In genomic region chr4:57158221-57158620, GRCh38 we compare ENCODE assay signal across 22 cellular contexts. TPM values are rescaled to one million over a fixed set of nuclear protein-coding genes. Genes with fewer than 3 reads are reported as not detected.
DNase-seq lines count a peak whose midpoint lies in the region; ATAC-seq, FAIRE-seq and TF ChIP-seq lines count a peak whose summit lies in the region.
"Had no signal": no experiment of that assay in that cellular context is flagged by ENCODE, and none has a peak within 500 bp of the region (broad histone marks: within the 10 kb centered on the region; RNA-seq: fewer than 3 reads in every experiment).

No MANE protein-coding gene starts in this region.

- H2BK12ac ChIP-seq in H9 (ENCODE audit: insufficient read length, low read depth, low read length) = no peak overlapping the region

- H3K4ac ChIP-seq in H9 (ENCODE audit: low read depth, low read length) = no peak overlapping the region

- H3K4me1 ChIP-seq in GM23248 (ENCODE audit: insufficient read depth) (no peaks in the 10 kb centered on the region; the same call in none of the 2 replicates), H9 (ENCODE audit: insufficient read depth, low read length) (no peaks in the 10 kb centered on the region)

- peak; percentile 18 for TF ChIP-seq CTCF in fibroblast of mammary gland (conservative IDR thresholded peaks at IDR 0.05; ENCODE audit: control insufficient read depth, insufficient read depth, low read depth, low read length)
- TF ChIP-seq CTCF in H9 (conservative IDR thresholded peaks at IDR 0.05) = no peak

- no peaks in the 10 kb centered on the region for H3K9me3 ChIP-seq in GM23248 (ENCODE audit: low read depth)
- no peaks in the 10 kb centered on the region for H3K9me3 ChIP-seq in H9 (ENCODE audit: control insufficient read depth, low read depth, low read length)

- H3K27me3 Mint-ChIP-seq in H9 (ENCODE audit: low read depth) = peaks cover 75% of the 10 kb centered on the region

- H3K79me2 ChIP-seq in GM23248 (ENCODE audit: insufficient read depth) (no peaks in the 10 kb centered on the region), H9 (ENCODE audit: insufficient read depth, low read length) (no peaks in the 10 kb centered on the region)

- H3K27me3 ChIP-seq in GM23248 (replicated peaks; ENCODE audit: insufficient read depth) (no peaks in the 10 kb centered on the region), H9 (ENCODE audit: insufficient read depth, low read length) (no peaks in the 10 kb centered on the region; the same call in 1 of the 2 replicates)
- H3K27me3 ChIP-seq: tibial nerve had no signal

- H2BK15ac ChIP-seq in H9 (ENCODE audit: low read depth, low read length) = no peak overlapping the region

- H4K20me1 ChIP-seq in GM23248 (ENCODE audit: insufficient read depth) = no peaks in the 10 kb centered on the region
- no peaks in the 10 kb centered on the region for H4K20me1 ChIP-seq in H9 (ENCODE audit: control insufficient read depth, insufficient read depth, insufficient read length)

- H3K27ac ChIP-seq in GM23248 = no peak overlapping the region
- no peak overlapping the region for H3K27ac ChIP-seq in H9 (ENCODE audit: insufficient read length, low read depth, low read length)
- H3K27ac ChIP-seq: tibial nerve had no signal

- no peaks in the 10 kb centered on the region for H3K9me2 ChIP-seq in GM23248 (ENCODE audit: insufficient read depth)

- no peak overlapping the region for H3K27ac Mint-ChIP-seq in H9
- H3K27ac Mint-ChIP-seq: activated B cell treated with CpG ODN at 0.5 μM for 24 hours; activated CD8-positive, alpha-beta T cell treated with anti-CD3 and anti-CD28 coated beads for 36 hours; activated naive CD4-positive, alpha-beta T cell treated with anti-CD3 and anti-CD28 coated beads, Interleukin-2, amount 50 U/mL, for 24 hours; activated T-cell treated with anti-CD3 and anti-CD28 coated beads, Interleukin-2, amount 50 U/mL, for 24 hours; B cell; GM23338 had no signal

- H2AFZ ChIP-seq in GM23248 = no peak overlapping the region
- no peak overlapping the region for H2AFZ ChIP-seq in H9 (ENCODE audit: low read length)
- H2AFZ ChIP-seq: GM23338 had no signal

- H2AK5ac ChIP-seq in H9 (ENCODE audit: insufficient read length, low read length) = no peak overlapping the region

- H3K14ac ChIP-seq in H9 (ENCODE audit: insufficient read depth, low read length) = no peak overlapping the region

- ATAC-seq in SK-N-SH treated with all-trans-retinoic acid at 6 μM for 48 hours = peak; percentile 49; the same call in 2 of the 3 replicates
- ATAC-seq in HG02798 (IDR thresholded peaks at IDR 0.05; ENCODE audit: poor library complexity, unreplicated experiment) = no peak
- ATAC-seq: activated CD8-positive, alpha-beta T cell treated with anti-CD3 and anti-CD28 coated beads for 36 hours; GM23338; stimulated activated naive CD8-positive, alpha-beta T cell treated with anti-CD3 and anti-CD28 coated beads, Interleukin-15, Interleukin-2, amounts not matched to agents 100 U/mL and 50 U/mL, for 24 hours had no signal

- H3K4me2 ChIP-seq in GM23248 (ENCODE audit: unreplicated experiment) (no peak overlapping the region), H9 (ENCODE audit: insufficient read depth, insufficient read length, low read length) (no peak overlapping the region)
- H3K4me2 ChIP-seq: GM23338 had no signal

- no peak overlapping the region for H2BK120ac ChIP-seq in H9 (ENCODE audit: low read depth, low read length, poor library complexity, severe bottlenecking)

- DNase-seq in GM23248 (peak; percentile 27), fibroblast of mammary gland (ENCODE audit: low read depth) (peak; percentile 22), pons (ENCODE audit: low spot score) (peak; percentile 28), GM12892 (ENCODE audit: insufficient read length) (no peak), NCI-H345 treated with DMSO at 0.1 percent for 48 hours (lab: John Stamatoyannopoulos, UW; ENCODE audit: unreplicated experiment) (no peak), H9 (no peak)
- DNase-seq: activated B cell treated with CpG ODN at 0.5 μM for 24 hours; activated CD8-positive, alpha-beta T cell treated with anti-CD3 and anti-CD28 coated beads for 36 hours; activated T-cell treated with anti-CD3 and anti-CD28 coated beads, Interleukin-2, amount 50 U/mL, for 24 hours; left cardiac atrium; NCI-H2171 treated with DMSO at 0.1 percent for 48 hours; SHP77 treated with DMSO at 0.1 percent for 48 hours; stimulated activated CD4-positive, alpha-beta T cell treated with anti-CD3 and anti-CD28 coated beads, Interleukin-2, amount 100 ng/mL, for 24 hours; stimulated activated naive CD8-positive, alpha-beta T cell treated with anti-CD3 and anti-CD28 coated beads, Interleukin-15, Interleukin-2, amounts not matched to agents 100 U/mL and 50 U/mL, for 24 hours had no signal

- peaks cover 12 to 20% of the 10 kb centered on the region in 2 experiments for H3K4me1 Mint-ChIP-seq in H9

- H3K23ac ChIP-seq in H9 (ENCODE audit: insufficient read length, low read depth, low read length) = no peak overlapping the region

- no peak overlapping the region for H3K18ac ChIP-seq in H9 (ENCODE audit: insufficient read length, low read depth, low read length)

- in situ Hi-C loops in GM23248 (cut with MboI) = loop anchor here (10.0 kb wide), 1 partner anchor 113 kb away; no protein-coding TSS in a partner anchor

- no peaks in the 10 kb centered on the region for H3K23me2 ChIP-seq in H9 (ENCODE audit: insufficient read length, low read depth, low read length, poor library complexity, severe bottlenecking)

- H3K56ac ChIP-seq in H9 (ENCODE audit: insufficient read length, low read depth, low read length) = no peak overlapping the region

- 63 to 81% methylated on average over 2 of the region's 2 CpGs for WGBS in GM23248 (ENCODE audit: low coverage in 1 of 2, low lambda C conversion rate in 2 of 2, missing lambda C conversion rate in 2 of 2), 2 experiments
- no CpG with 5 or more reads among the region's 2 CpGs for WGBS in H9 (ENCODE audit: extremely low coverage, insufficient read length, low lambda C conversion rate)

- H3K4me3 Mint-ChIP-seq in H9 = no peak overlapping the region
- H3K4me3 Mint-ChIP-seq: activated B cell treated with CpG ODN at 0.5 μM for 24 hours; activated CD8-positive, alpha-beta T cell treated with anti-CD3 and anti-CD28 coated beads for 36 hours; activated naive CD4-positive, alpha-beta T cell treated with anti-CD3 and anti-CD28 coated beads, Interleukin-2, amount 50 U/mL, for 24 hours; activated T-cell treated with anti-CD3 and anti-CD28 coated beads, Interleukin-2, amount 50 U/mL, for 24 hours; B cell; GM23338 had no signal

- H3K9ac ChIP-seq in GM23248 = no peak overlapping the region
- H3K9ac ChIP-seq in H9 (ENCODE audit: extremely low read depth, insufficient read length, low read length) = no peak overlapping the region

- H2BK5ac ChIP-seq in H9 (ENCODE audit: insufficient read length, low read length) = no peak overlapping the region

- no peak overlapping the region for H4K5ac ChIP-seq in H9 (ENCODE audit: insufficient read length, low read depth, low read length)

- H2BK20ac ChIP-seq in H9 (ENCODE audit: low read depth, low read length, poor library complexity, severe bottlenecking) = no peak overlapping the region

- FAIRE-seq in GM12892 (lab: Jason Lieb, UNC) = no peak

- H3K79me1 ChIP-seq in H9 (ENCODE audit: insufficient read depth, low read depth, low read length, poor library complexity, severe bottlenecking) = no peaks in the 10 kb centered on the region

- no peak for TF ChIP-seq POLR2A in GM12892 (IDR thresholded peaks at IDR 0.05; ENCODE audit: low read depth, low read length)

- H3T11ph ChIP-seq in H9 (ENCODE audit: low read length) = no peak overlapping the region

- H3K36me3 Mint-ChIP-seq in H9 (ENCODE audit: insufficient read depth in 1 of 3, low read depth in 3 of 3) = peaks cover 0 to 21% (median 11%) of the 10 kb centered on the region in 3 experiments; a peak in 5 of 7 replicates
- H3K36me3 Mint-ChIP-seq: activated naive CD4-positive, alpha-beta T cell treated with anti-CD3 and anti-CD28 coated beads, Interleukin-2, amount 50 U/mL, for 24 hours had no signal

- no peak overlapping the region for H4K91ac ChIP-seq in H9 (ENCODE audit: insufficient read length, low read depth, low read length)

- H3K9me3 Mint-ChIP-seq in H9 = peaks cover 19 to 22% of the 10 kb centered on the region in 2 experiments
- H3K9me3 Mint-ChIP-seq: activated B cell treated with CpG ODN at 0.5 μM for 24 hours; activated CD8-positive, alpha-beta T cell treated with anti-CD3 and anti-CD28 coated beads for 36 hours; activated naive CD4-positive, alpha-beta T cell treated with anti-CD3 and anti-CD28 coated beads, Interleukin-2, amount 50 U/mL, for 24 hours; activated T-cell treated with anti-CD3 and anti-CD28 coated beads, Interleukin-2, amount 50 U/mL, for 24 hours had no signal

- H3K36me3 ChIP-seq in GM23248 (ENCODE audit: low read depth) = no peaks in the 10 kb centered on the region
- H3K36me3 ChIP-seq: tibial nerve had no signal

- no peak overlapping the region for H4K8ac ChIP-seq in H9 (replicated peaks; ENCODE audit: insufficient read length, low read depth, low read length)

- H3K4me3 ChIP-seq in GM23248 = no peak overlapping the region
- H3K4me3 ChIP-seq in fibroblast of mammary gland (ENCODE audit: control insufficient read depth, low read depth, low read length) = no peak overlapping the region
- H3K4me3 ChIP-seq: GM23338, tibial nerve had no signal

- H3F3A ChIP-seq in GM23248 (ENCODE audit: insufficient read depth) = no peaks in the 10 kb centered on the region

TF ChIP-seq in SK-N-SH treated with all-trans-retinoic acid at 6 μM for 48 hours, 23 proteins besides CTCF, POLR2A, EP300 and RAD21:
- TF ChIP-seq BACH2 (CRISPR knock-in tag; IDR thresholded peaks at IDR 0.05; ENCODE audit: borderline replicate concordance) (no peak), ZFP30 (CRISPR knock-in tag; IDR thresholded peaks at IDR 0.05) (no peak), GLIS3 (CRISPR knock-in tag; IDR thresholded peaks at IDR 0.05) (no peak), PPARA (CRISPR knock-in tag; IDR thresholded peaks at IDR 0.05; ENCODE audit: borderline replicate concordance) (no peak), ESRRG (CRISPR knock-in tag; IDR thresholded peaks at IDR 0.05) (no peak), ISL1 (CRISPR knock-in tag; IDR thresholded peaks at IDR 0.05) (no peak), ZNF565 (CRISPR knock-in tag; conservative IDR thresholded peaks at IDR 0.05; ENCODE audit: low read depth) (no peak)

RNA-seq across cellular contexts. Expression of gene IGFBP7, which starts 48.0 kb away (rescaled TPM):
- 949 and 951 TPM in 2 replicates for total RNA-seq in GM23248 (2014; rRNA removed; shearing (Covaris generic))
- polyA plus RNA-seq in GM23248 (2016; fragmentation: Nextera tagmentation; extraction: Ambion mirVana) = 1,347 and 1,359 TPM in 2 replicates
- not detected for polyA plus RNA-seq in GM12892 (2012; ENCODE audit: missing spikeins)
- 0.37 and 0.42 TPM in 2 replicates for total RNA-seq in H9 (2021)
- total RNA-seq: activated B cell treated with CpG ODN at 0.5 μM for 24 hours; activated CD8-positive, alpha-beta T cell treated with anti-CD3 and anti-CD28 coated beads for 36 hours; B cell; HT-29; T-helper 1 cell treated with Interleukin-12 subunit alpha and Interleukin-12 subunit beta and Interleukin-4 antibody, amounts not matched to agents 30 ng/mL and 1 ng/mL, for 36 hours had no signal

Comparison
In these comparisons a context has a peak if more than half of its experiments do, and no peak if none do; other contexts are left out.
1. DNase-seq: peak in GM23248 (single experiment), fibroblast of mammary gland (single experiment) and pons (single experiment); none in GM12892 (single experiment), NCI-H345 treated with DMSO at 0.1 percent for 48 hours (single experiment) and H9 (single experiment).
2. RNA of gene IGFBP7, which starts 48.0 kb away (total RNA-seq): 949 to 951 TPM in GM23248; 0.37 to 0.42 TPM in H9; every median in the first group is over 100 times any median in the second.